In the genomic region with DNA sequence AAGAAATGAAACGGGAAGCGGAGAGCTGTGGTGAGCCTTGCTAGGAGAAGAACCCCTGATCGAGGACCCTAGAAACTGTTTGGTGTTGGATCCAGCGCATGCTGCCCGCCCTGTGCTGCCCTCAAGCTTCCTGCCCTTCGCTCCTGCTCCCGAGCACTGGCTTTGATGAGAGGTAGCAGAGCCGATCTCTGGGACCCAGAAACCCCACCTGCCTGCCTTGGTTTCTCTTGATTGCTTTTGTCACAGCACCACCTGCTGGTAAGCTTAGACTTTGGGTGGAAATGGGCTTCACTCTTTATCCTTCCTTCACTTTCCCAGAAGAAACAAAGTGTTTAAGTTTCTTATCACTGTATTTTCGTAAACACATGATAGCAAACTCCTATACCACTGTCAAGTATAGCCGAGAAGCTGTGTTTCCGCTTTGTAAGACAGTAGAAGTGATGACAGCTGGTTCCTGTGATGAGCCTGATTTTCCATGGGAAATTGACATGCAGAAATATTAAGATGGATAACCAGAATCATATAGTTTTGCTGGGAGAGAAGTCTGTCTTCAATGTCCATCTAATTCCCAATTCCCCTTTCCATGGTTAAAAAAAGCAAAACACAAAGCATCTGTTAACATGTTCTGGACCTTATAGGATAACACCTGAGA, we compare ENCODE assay signal across 8 cellular contexts.
A peak's percentile ranks its signal among the peaks of the same experiment; 100 is the strongest.
DNase-seq lines count a peak whose midpoint lies in the region; TF ChIP-seq lines count a peak whose summit lies in the region.

No MANE protein-coding gene starts in this region.

- no peaks in the 10 kb centered on the region for H3K36me3 Mint-ChIP-seq in activated CD4-positive, alpha-beta T cell treated with anti-CD3 and anti-CD28 coated beads, Interleukin-2, amount 10 ng/mL, durations not matched to agents 24 days and 14 days (ENCODE audit: low read depth)

- H3K27me3 Mint-ChIP-seq in activated CD4-positive, alpha-beta T cell treated with anti-CD3 and anti-CD28 coated beads, Interleukin-2, amount 10 ng/mL, durations not matched to agents 24 days and 14 days, result no peaks in the 10 kb centered on the region

- TF ChIP-seq CTCF in AG10803 (conservative IDR thresholded peaks at IDR 0.05; ENCODE audit: low read length) (peak; percentile 92), liver (IDR thresholded peaks at IDR 0.05; ENCODE audit: low read depth, low read length, missing input control) (peak; percentile 69)

- peak overlapping the region; percentile 46 for H3K4me3 ChIP-seq in AG10803 (ENCODE audit: low read length)
- no peak overlapping the region for H3K4me3 ChIP-seq in liver (ENCODE audit: low read depth in 1 of 3, low read length in 3 of 3)

- H3K4me1 ChIP-seq in liver (ENCODE audit: control insufficient read depth in 4 of 4, insufficient read depth in 4 of 4, low read length in 3 of 4), result peaks cover 0 to 12% (median 5%) of the 10 kb centered on the region in 4 donors

- no peak overlapping the region for H3K27ac ChIP-seq in liver (ENCODE audit: low read depth in 1 of 2, low read length in 2 of 2)

- peaks cover 6% of the 10 kb centered on the region for H3K4me1 Mint-ChIP-seq in activated CD4-positive, alpha-beta T cell treated with anti-CD3 and anti-CD28 coated beads, Interleukin-2, amount 10 ng/mL, durations not matched to agents 24 days and 14 days

- no peak overlapping the region for H3K27ac Mint-ChIP-seq in activated CD4-positive, alpha-beta T cell treated with anti-CD3 and anti-CD28 coated beads, Interleukin-2, amount 10 ng/mL, durations not matched to agents 24 days and 14 days

- intact Hi-C loops in activated CD4-positive, alpha-beta T cell treated with anti-CD3 and anti-CD28 coated beads, Interleukin-2, amount 10 ng/mL, durations not matched to agents 24 days and 14 days (cut with micrococcal nuclease), result loop anchor here (1.0 to 5.0 kb wide), 5 partner anchors 268 to 795 kb away; a partner anchor contains a TSS

- no peaks in the 10 kb centered on the region for H3K9me3 Mint-ChIP-seq in activated CD4-positive, alpha-beta T cell treated with anti-CD3 and anti-CD28 coated beads, Interleukin-2, amount 10 ng/mL, durations not matched to agents 24 days and 14 days

- TF ChIP-seq RAD21 in liver (IDR thresholded peaks at IDR 0.05), result peak; percentile 94 to 95

- no peaks in the 10 kb centered on the region for H3K9me3 ChIP-seq in liver (ENCODE audit: control insufficient read depth in 4 of 4, low read length in 3 of 4)

- WGBS in liver, result 40% methylated on average over 11 of the region's 11 CpGs

- peak overlapping the region in 1 of 2 donors; percentile 32 for H3K9ac ChIP-seq in liver (ENCODE audit: low read depth in 1 of 2, low read length in 2 of 2)

- peaks cover 0 to 13% (median 7%) of the 10 kb centered on the region in 4 donors for H3K36me3 ChIP-seq in liver (ENCODE audit: control insufficient read depth in 4 of 4, insufficient read depth in 3 of 4, low read depth in 1 of 4, low read length in 3 of 4)

- peak; percentile 43 for DNase-seq in AG10803 (ENCODE audit: low read depth)
- peak; percentile 53 for DNase-seq in GM19238 (ENCODE audit: insufficient read length, low spot score)
- DNase-seq in NCI-H2107 treated with DMSO at 0.1 percent for 48 hours (lab: John Stamatoyannopoulos, UW; ENCODE audit: unreplicated experiment), result peak; percentile 39
- peak; percentile 88 for DNase-seq in activated CD4-positive, alpha-beta T cell treated with anti-CD3 and anti-CD28 coated beads, Interleukin-2, amount 10 ng/mL, durations not matched to agents 24 days and 14 days
- DNase-seq in dedifferentiated amniotic fluid mesenchymal stem cell (ENCODE audit: extremely low spot score), result peak; percentile 53
- peak; percentile 26 to 46 (median 33) for DNase-seq in stimulated activated CD4-positive, alpha-beta T cell treated with anti-CD3 and anti-CD28 coated beads, TNF-alpha, amount 100 ng/mL, for 24 hours (ENCODE audit: low read depth in 3 of 3)
- no peak for DNase-seq in T1000 (lab: John Stamatoyannopoulos, UW)

- H3K4me3 Mint-ChIP-seq in activated CD4-positive, alpha-beta T cell treated with anti-CD3 and anti-CD28 coated beads, Interleukin-2, amount 10 ng/mL, durations not matched to agents 24 days and 14 days, result no peak overlapping the region

- H3K27me3 ChIP-seq in liver (ENCODE audit: control insufficient read depth in 4 of 4, insufficient read depth in 4 of 4, low read length in 3 of 4), result no peaks in the 10 kb centered on the region

TF ChIP-seq in liver, 16 proteins besides CTCF, POLR2A, EP300 and RAD21:
- TF ChIP-seq, protein P1, sequence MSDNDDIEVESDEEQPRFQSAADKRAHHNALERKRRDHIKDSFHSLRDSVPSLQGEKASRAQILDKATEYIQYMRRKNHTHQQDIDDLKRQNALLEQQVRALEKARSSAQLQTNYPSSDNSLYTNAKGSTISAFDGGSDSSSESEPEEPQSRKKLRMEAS (IDR thresholded peaks at IDR 0.05), result no peak
- no peak for TF ChIP-seq HNF4G (IDR thresholded peaks at IDR 0.05)
- TF ChIP-seq, protein P2, sequence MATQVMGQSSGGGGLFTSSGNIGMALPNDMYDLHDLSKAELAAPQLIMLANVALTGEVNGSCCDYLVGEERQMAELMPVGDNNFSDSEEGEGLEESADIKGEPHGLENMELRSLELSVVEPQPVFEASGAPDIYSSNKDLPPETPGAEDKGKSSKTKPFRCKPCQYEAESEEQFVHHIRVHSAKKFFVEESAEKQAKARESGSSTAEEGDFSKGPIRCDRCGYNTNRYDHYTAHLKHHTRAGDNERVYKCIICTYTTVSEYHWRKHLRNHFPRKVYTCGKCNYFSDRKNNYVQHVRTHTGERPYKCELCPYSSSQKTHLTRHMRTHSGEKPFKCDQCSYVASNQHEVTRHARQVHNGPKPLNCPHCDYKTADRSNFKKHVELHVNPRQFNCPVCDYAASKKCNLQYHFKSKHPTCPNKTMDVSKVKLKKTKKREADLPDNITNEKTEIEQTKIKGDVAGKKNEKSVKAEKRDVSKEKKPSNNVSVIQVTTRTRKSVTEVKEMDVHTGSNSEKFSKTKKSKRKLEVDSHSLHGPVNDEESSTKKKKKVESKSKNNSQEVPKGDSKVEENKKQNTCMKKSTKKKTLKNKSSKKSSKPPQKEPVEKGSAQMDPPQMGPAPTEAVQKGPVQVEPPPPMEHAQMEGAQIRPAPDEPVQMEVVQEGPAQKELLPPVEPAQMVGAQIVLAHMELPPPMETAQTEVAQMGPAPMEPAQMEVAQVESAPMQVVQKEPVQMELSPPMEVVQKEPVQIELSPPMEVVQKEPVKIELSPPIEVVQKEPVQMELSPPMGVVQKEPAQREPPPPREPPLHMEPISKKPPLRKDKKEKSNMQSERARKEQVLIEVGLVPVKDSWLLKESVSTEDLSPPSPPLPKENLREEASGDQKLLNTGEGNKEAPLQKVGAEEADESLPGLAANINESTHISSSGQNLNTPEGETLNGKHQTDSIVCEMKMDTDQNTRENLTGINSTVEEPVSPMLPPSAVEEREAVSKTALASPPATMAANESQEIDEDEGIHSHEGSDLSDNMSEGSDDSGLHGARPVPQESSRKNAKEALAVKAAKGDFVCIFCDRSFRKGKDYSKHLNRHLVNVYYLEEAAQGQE (IDR thresholded peaks at IDR 0.05), result no peak
- TF ChIP-seq NR2F2 (IDR thresholded peaks at IDR 0.05), result no peak
- TF ChIP-seq EGR1 (IDR thresholded peaks at IDR 0.05; ENCODE audit: low read depth in 2 of 2), result no peak
- TF ChIP-seq TAF1 (conservative IDR thresholded peaks at IDR 0.05), result no peak
- TF ChIP-seq, protein P3, sequence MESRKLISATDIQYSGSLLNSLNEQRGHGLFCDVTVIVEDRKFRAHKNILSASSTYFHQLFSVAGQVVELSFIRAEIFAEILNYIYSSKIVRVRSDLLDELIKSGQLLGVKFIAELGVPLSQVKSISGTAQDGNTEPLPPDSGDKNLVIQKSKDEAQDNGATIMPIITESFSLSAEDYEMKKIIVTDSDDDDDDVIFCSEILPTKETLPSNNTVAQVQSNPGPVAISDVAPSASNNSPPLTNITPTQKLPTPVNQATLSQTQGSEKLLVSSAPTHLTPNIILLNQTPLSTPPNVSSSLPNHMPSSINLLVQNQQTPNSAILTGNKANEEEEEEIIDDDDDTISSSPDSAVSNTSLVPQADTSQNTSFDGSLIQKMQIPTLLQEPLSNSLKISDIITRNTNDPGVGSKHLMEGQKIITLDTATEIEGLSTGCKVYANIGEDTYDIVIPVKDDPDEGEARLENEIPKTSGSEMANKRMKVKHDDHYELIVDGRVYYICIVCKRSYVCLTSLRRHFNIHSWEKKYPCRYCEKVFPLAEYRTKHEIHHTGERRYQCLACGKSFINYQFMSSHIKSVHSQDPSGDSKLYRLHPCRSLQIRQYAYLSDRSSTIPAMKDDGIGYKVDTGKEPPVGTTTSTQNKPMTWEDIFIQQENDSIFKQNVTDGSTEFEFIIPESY (IDR thresholded peaks at IDR 0.05), result no peak
- no peak for TF ChIP-seq FOXA1 (IDR thresholded peaks at IDR 0.05)
- TF ChIP-seq YY1 (IDR thresholded peaks at IDR 0.05), result no peak
- no peak for TF ChIP-seq HNF4A (conservative IDR thresholded peaks at IDR 0.05)
- no peak for TF ChIP-seq RXRA (IDR thresholded peaks at IDR 0.05)
- TF ChIP-seq, protein P4, sequence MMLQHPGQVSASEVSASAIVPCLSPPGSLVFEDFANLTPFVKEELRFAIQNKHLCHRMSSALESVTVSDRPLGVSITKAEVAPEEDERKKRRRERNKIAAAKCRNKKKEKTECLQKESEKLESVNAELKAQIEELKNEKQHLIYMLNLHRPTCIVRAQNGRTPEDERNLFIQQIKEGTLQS (IDR thresholded peaks at IDR 0.05), result no peak
- TF ChIP-seq JUND (IDR thresholded peaks at IDR 0.05), result no peak
- no peak for TF ChIP-seq FOXA2 (IDR thresholded peaks at IDR 0.05)
- no peak for TF ChIP-seq SP1 (IDR thresholded peaks at IDR 0.05)
- TF ChIP-seq GABPA (IDR thresholded peaks at IDR 0.05 in 1 of 2, conservative IDR thresholded peaks at IDR 0.05 in 1 of 2), result no peak
